ENCODE assay signal across 2 cellular contexts in genomic region chr6:140758169-140758877, GRCh38.
TF ChIP-seq lines count a peak whose summit lies in the region.

No MANE protein-coding gene starts in this region.

TF ChIP-seq in HepG2, 621 proteins besides CTCF, POLR2A, EP300 and RAD21 (continued from another document):
- TF ChIP-seq ZNF737 (CRISPR knock-in tag; IDR thresholded peaks at IDR 0.05; ENCODE audit: borderline replicate concordance): no peak
- no peak for TF ChIP-seq KLF6 (CRISPR knock-in tag; IDR thresholded peaks at IDR 0.05)
- TF ChIP-seq ZFP62 (CRISPR knock-in tag; IDR thresholded peaks at IDR 0.05): no peak
- no peak for TF ChIP-seq PAX8 (CRISPR knock-in tag; IDR thresholded peaks at IDR 0.05; ENCODE audit: borderline replicate concordance)
- TF ChIP-seq CEBPB (IDR thresholded peaks at IDR 0.05; ENCODE audit: borderline replicate concordance, low read depth, low read length): peak; percentile 54; the same call in 1 of the 2 replicates
- no peak for TF ChIP-seq ADNP (CRISPR knock-in tag; IDR thresholded peaks at IDR 0.05)
- TF ChIP-seq HOXA9 (CRISPR knock-in tag; IDR thresholded peaks at IDR 0.05; ENCODE audit: borderline replicate concordance): no peak
- TF ChIP-seq ATF7 (IDR thresholded peaks at IDR 0.05): peak; percentile 54
- TF ChIP-seq ATF7 (CRISPR knock-in tag; IDR thresholded peaks at IDR 0.05): no peak
- no peak for TF ChIP-seq U2AF2 (IDR thresholded peaks at IDR 0.05; ENCODE audit: low read depth, low read length)
- no peak for TF ChIP-seq TAF15 (IDR thresholded peaks at IDR 0.05; ENCODE audit: low read depth, low read length, poor library complexity, severe bottlenecking)
- TF ChIP-seq ZNF709 (CRISPR knock-in tag; IDR thresholded peaks at IDR 0.05): no peak
- TF ChIP-seq ZNF10 (CRISPR knock-in tag; IDR thresholded peaks at IDR 0.05; ENCODE audit: borderline replicate concordance, low read depth): no peak
- TF ChIP-seq CHCHD3 (CRISPR knock-in tag; IDR thresholded peaks at IDR 0.05): no peak
- TF ChIP-seq ZNF629 (CRISPR knock-in tag; conservative IDR thresholded peaks at IDR 0.05): peak; percentile 33; the same call in 1 of the 2 replicates
- TF ChIP-seq ATF2 (CRISPR knock-in tag; IDR thresholded peaks at IDR 0.05): no peak
- TF ChIP-seq REPIN1 (CRISPR knock-in tag; IDR thresholded peaks at IDR 0.05; ENCODE audit: borderline replicate concordance, low read depth): no peak
- TF ChIP-seq GMEB2 (CRISPR knock-in tag; IDR thresholded peaks at IDR 0.05; ENCODE audit: low read depth): no peak
- no peak for TF ChIP-seq ELF4 (CRISPR knock-in tag; IDR thresholded peaks at IDR 0.05; ENCODE audit: borderline replicate concordance)
- TF ChIP-seq DMTF1 (CRISPR knock-in tag; IDR thresholded peaks at IDR 0.05): no peak
- no peak for TF ChIP-seq SUZ12 (IDR thresholded peaks at IDR 0.05; ENCODE audit: low read depth, low read length)
- TF ChIP-seq ZNF883 (CRISPR knock-in tag; IDR thresholded peaks at IDR 0.05; ENCODE audit: not compliant biosample characterization): no peak
- no peak for TF ChIP-seq PATZ1 (CRISPR knock-in tag; IDR thresholded peaks at IDR 0.05)

TF ChIP-seq in K562, 482 proteins besides CTCF, POLR2A, EP300 and RAD21 (continued from another document):
- TF ChIP-seq ATF4 (CRISPR knock-in tag; IDR thresholded peaks at IDR 0.05) (0 out of 2 replicates have a peak, but pooled peaks have one; percentile 56), CEBPG (CRISPR knock-in tag; IDR thresholded peaks at IDR 0.05) (no peak), CEBPG (tag; conservative IDR thresholded peaks at IDR 0.05 in 1 of 2, IDR thresholded peaks at IDR 0.05 in 1 of 2) (peak in 1 of 2 experiments; percentile 81; a peak in 2 of 4 replicates), ZSCAN32 (CRISPR knock-in tag; IDR thresholded peaks at IDR 0.05) (peak; percentile 62; the same call in 1 of the 2 replicates), NCOA1 (IDR thresholded peaks at IDR 0.05; ENCODE audit: low read depth) (no peak), CEBPB (tag; IDR thresholded peaks at IDR 0.05) (peak; percentile 40), ZFX (CRISPR knock-in tag; IDR thresholded peaks at IDR 0.05) (no peak), ATF3 (IDR thresholded peaks at IDR 0.05) (peak; percentile 39; the same call in 1 of the 2 replicates), ATF3 (CRISPR knock-in tag; conservative IDR thresholded peaks at IDR 0.05) (no peak), NONO (IDR thresholded peaks at IDR 0.05; ENCODE audit: low read depth in 2 of 2, low read length in 1 of 2) (no peak)
